ENCODE assay signal across 16 cellular contexts in genomic region chr5:158769702-158770101, GRCh38.
DNase-seq lines count a peak whose midpoint lies in the region; ATAC-seq and TF ChIP-seq lines count a peak whose summit lies in the region.
"Had no signal": no experiment of that assay in that cellular context is flagged by ENCODE, and none has a peak within 500 bp of the region (broad histone marks: within the 10 kb centered on the region; RNA-seq: fewer than 3 reads in every experiment).

No MANE protein-coding gene starts in this region.

- in situ Hi-C loops in G401 (cut with HindIII; ENCODE audit: low sequenced_read_pairs), result no loop called here

- peaks cover 24% of the 10 kb centered on the region for H3K27me3 Mint-ChIP-seq in progenitor cell of endocrine pancreas

- no peak overlapping the region for H3K27ac ChIP-seq in right cardiac atrium (ENCODE audit: low read length)
- peak overlapping the region; percentile 10 to 46 for H3K27ac ChIP-seq in thoracic aorta
- H3K27ac ChIP-seq: foreskin keratinocyte, neural progenitor cell, Peyer's patch had no signal

- H3K36me3 ChIP-seq in thoracic aorta, result no peaks in the 10 kb centered on the region
- H3K36me3 ChIP-seq: neural progenitor cell, Peyer's patch had no signal

- H3K4me1 Mint-ChIP-seq in progenitor cell of endocrine pancreas (ENCODE audit: low read depth), result peaks cover 22% of the 10 kb centered on the region

- DNase-seq in G401 (ENCODE audit: low spot score), result peak; percentile 67
- DNase-seq in choroid plexus epithelial cell (ENCODE audit: low read depth), result peak; percentile 82
- no peak for DNase-seq in right cardiac atrium
- no peak for DNase-seq in thoracic aorta (ENCODE audit: low spot score)
- DNase-seq in NCI-H1092 (lab: John Stamatoyannopoulos, UW), result no peak
- DNase-seq in progenitor cell of endocrine pancreas (ENCODE audit: low spot score, unreplicated experiment), result no peak
- no peak for DNase-seq in DMS153 treated with DMSO at 0.1 percent for 48 hours (lab: John Stamatoyannopoulos, UW; ENCODE audit: unreplicated experiment)
- DNase-seq: activated CD4-positive, alpha-beta T cell treated with anti-CD3 and anti-CD28 coated beads, Interleukin-2, amount 50 U/mL, for 1 hour; activated naive CD4-positive, alpha-beta T cell treated with anti-CD3 and anti-CD28 coated beads, Interleukin-2, amount 50 U/mL, for 16 hours; CD4-positive, alpha-beta T cell; DMS79 treated with DMSO at 0.1 percent for 48 hours; foreskin keratinocyte; NCI-H1048; Peyer's patch had no signal

- no peak overlapping the region for H3K4me3 Mint-ChIP-seq in progenitor cell of endocrine pancreas (ENCODE audit: low read depth)
- H3K4me3 Mint-ChIP-seq: brain; CD4-positive, alpha-beta T cell; neural progenitor cell had no signal

- TF ChIP-seq CTCF in choroid plexus epithelial cell (conservative IDR thresholded peaks at IDR 0.05; ENCODE audit: low read depth, low read length), result no peak
- TF ChIP-seq CTCF in thoracic aorta (IDR thresholded peaks at IDR 0.05), result no peak
- no peak for TF ChIP-seq CTCF in progenitor cell of endocrine pancreas (IDR thresholded peaks at IDR 0.05; ENCODE audit: unreplicated experiment)

- H3K4me1 ChIP-seq in right cardiac atrium (ENCODE audit: control insufficient read depth, insufficient read depth, low read length) (peaks cover 5% of the 10 kb centered on the region), thoracic aorta (ENCODE audit: control insufficient read depth in 1 of 2, low read depth in 2 of 2) (peaks cover 43 to 48% of the 10 kb centered on the region in 2 donors)
- H3K4me1 ChIP-seq: foreskin keratinocyte had no signal

- no peaks in the 10 kb centered on the region for H3K9me3 ChIP-seq in right cardiac atrium (ENCODE audit: control insufficient read depth, low read length)
- H3K9me3 ChIP-seq in thoracic aorta, result no peaks in the 10 kb centered on the region
- H3K9me3 ChIP-seq: Peyer's patch had no signal

- H3K27ac Mint-ChIP-seq in progenitor cell of endocrine pancreas, result no peak overlapping the region
- H3K27ac Mint-ChIP-seq: brain; CD4-positive, alpha-beta T cell; neural progenitor cell had no signal

- 71% methylated on average over 1 of the region's 1 CpG for WGBS in right cardiac atrium

- H3K4me3 ChIP-seq in choroid plexus epithelial cell (ENCODE audit: low read depth, low read length), result no peak overlapping the region
- H3K4me3 ChIP-seq in right cardiac atrium (ENCODE audit: low read length), result no peak overlapping the region
- H3K4me3 ChIP-seq in thoracic aorta, result no peak overlapping the region
- H3K4me3 ChIP-seq: neural progenitor cell, Peyer's patch had no signal

- no peaks in the 10 kb centered on the region for H3K36me3 Mint-ChIP-seq in progenitor cell of endocrine pancreas (ENCODE audit: insufficient read depth)
- H3K36me3 Mint-ChIP-seq: brain, neural progenitor cell had no signal

- H3K9me3 Mint-ChIP-seq in progenitor cell of endocrine pancreas (ENCODE audit: low read depth), result no peaks in the 10 kb centered on the region
- H3K9me3 Mint-ChIP-seq: CD4-positive, alpha-beta T cell; neural progenitor cell had no signal

- ATAC-seq in right cardiac atrium (peak; percentile 79 to 89), thoracic aorta (ENCODE audit: insufficient number of reproducible peaks, low FRiP score, low read depth) (no peak)

- no peaks in the 10 kb centered on the region for H3K27me3 ChIP-seq in right cardiac atrium (ENCODE audit: control insufficient read depth, insufficient read depth)
- no peaks in the 10 kb centered on the region for H3K27me3 ChIP-seq in thoracic aorta (replicated peaks; ENCODE audit: insufficient read depth)
- H3K27me3 ChIP-seq: foreskin keratinocyte, neural progenitor cell, Peyer's patch had no signal

- intact Hi-C loops in right cardiac atrium (cut with DNase I), result no loop called here

Comparison
In these comparisons a context has a peak if more than half of its experiments do, and no peak if none do; other contexts are left out.
1. DNase-seq: peak in G401 (single experiment) and choroid plexus epithelial cell (single experiment); none in right cardiac atrium (0 of 3), thoracic aorta (single experiment), NCI-H1092 (single experiment), progenitor cell of endocrine pancreas (single experiment) and DMS153 treated with DMSO at 0.1 percent for 48 hours (single experiment).